21 cellular contexts compared by ENCODE assay signal in genomic region chr2:14702258-14702657, GRCh38.
DNase-seq lines count a peak whose midpoint lies in the region; ATAC-seq, FAIRE-seq and TF ChIP-seq lines count a peak whose summit lies in the region.
"Had no signal": no experiment of that assay in that cellular context is flagged by ENCODE, and none has a peak within 500 bp of the region (broad histone marks: within the 10 kb centered on the region; RNA-seq: fewer than 3 reads in every experiment).

No MANE protein-coding gene starts in this region.

- H3K27ac ChIP-seq in K562 (ENCODE audit: extremely low read depth, low read depth, low read length) = no peak overlapping the region
- H3K27ac ChIP-seq in CD8-positive, alpha-beta memory T cell (ENCODE audit: low read depth, low read length) = no peak overlapping the region
- H3K27ac ChIP-seq: C4-2B had no signal

- TF ChIP-seq CTCF in K562 (IDR thresholded peaks at IDR 0.05 in 2 of 3, conservative IDR thresholded peaks at IDR 0.05 in 1 of 3; ENCODE audit: insufficient read depth in 2 of 3, low read depth in 1 of 3, low read length in 3 of 3) (no peak), fibroblast of mammary gland (conservative IDR thresholded peaks at IDR 0.05; ENCODE audit: control insufficient read depth, insufficient read depth, low read depth, low read length) (no peak)

- in situ Hi-C loops in K562 (cut with MboI) = no loop called here

- no peaks in the 10 kb centered on the region for H3K79me2 ChIP-seq in K562 (ENCODE audit: control insufficient read depth, insufficient read depth, low read length)

- CTCF ChIA-PET in K562 (lab: Yijun Ruan, JAX; ENCODE audit: low intra/inter-chr PET ratio) = no interaction called here
- CTCF ChIA-PET in CD8-positive, alpha-beta memory T cell (lab: Charles Lee) = no interaction called here

- TF ChIP-seq RAD21 in K562 (CRISPR knock-in tag; conservative IDR thresholded peaks at IDR 0.05 in 1 of 2, IDR thresholded peaks at IDR 0.05 in 1 of 2) = no peak

- FAIRE-seq in K562 (lab: Jason Lieb, UNC) = no peak
- FAIRE-seq: H54 had no signal

- H3K9me1 ChIP-seq in K562 (ENCODE audit: control insufficient read depth, insufficient read depth, low read length) = no peaks in the 10 kb centered on the region

- BruUV-seq in K562 (replicated peaks; lab: Mats Ljungman, UMichigan) = no TSS peak

- no peaks in the 10 kb centered on the region for H3K4me1 Mint-ChIP-seq in CD8-positive, alpha-beta memory T cell
- H3K4me1 Mint-ChIP-seq: B cell had no signal

- intact Hi-C loops in K562 (cut with micrococcal nuclease) = no loop called here

- H3K4me3 ChIP-seq in MG63 = no peak overlapping the region
- H3K4me3 ChIP-seq in K562 = no peak overlapping the region
- no peak overlapping the region for H3K4me3 ChIP-seq in fibroblast of mammary gland (ENCODE audit: control insufficient read depth, low read depth, low read length)
- H3K4me3 ChIP-seq in CD8-positive, alpha-beta memory T cell (ENCODE audit: low read length) = no peak overlapping the region

- no peaks in the 10 kb centered on the region for H3K4me1 ChIP-seq in K562 (replicated peaks in 1 of 2; ENCODE audit: control insufficient read depth in 2 of 2, insufficient read depth in 2 of 2, low read length in 2 of 2)
- no peaks in the 10 kb centered on the region for H3K4me1 ChIP-seq in CD8-positive, alpha-beta memory T cell (ENCODE audit: insufficient read depth, low read length)

- no peak overlapping the region for H3K4me2 ChIP-seq in K562 (ENCODE audit: insufficient read depth, low read length)

- H3K9me3 ChIP-seq in MG63 (no peaks in the 10 kb centered on the region), K562 (replicated peaks; ENCODE audit: control insufficient read depth, insufficient read depth, low read depth, low read length) (no peaks in the 10 kb centered on the region; the same call in 1 of the 2 replicates)
- no peaks in the 10 kb centered on the region for H3K9me3 ChIP-seq in CD8-positive, alpha-beta memory T cell (ENCODE audit: low read length)

- H3K9me3 Mint-ChIP-seq in CD8-positive, alpha-beta memory T cell = peaks cover 0 to 8% (median 3%) of the 10 kb centered on the region in 5 donors

- ATAC-seq in K562 (no peak), GM21526 (IDR thresholded peaks at IDR 0.05; ENCODE audit: low FRiP score, unreplicated experiment) (no peak), GM21447 (IDR thresholded peaks at IDR 0.05; ENCODE audit: unreplicated experiment) (no peak)

- H3K27me3 Mint-ChIP-seq in CD8-positive, alpha-beta memory T cell = no peaks in the 10 kb centered on the region
- H3K27me3 Mint-ChIP-seq: B cell had no signal

- POLR2A ChIA-PET in K562 (lab: Yijun Ruan, JAX) = no interaction called here
- POLR2A ChIA-PET in CD8-positive, alpha-beta memory T cell (lab: Charles Lee) = no interaction called here

- H3K4me3 Mint-ChIP-seq in CD8-positive, alpha-beta memory T cell = no peak overlapping the region
- H3K4me3 Mint-ChIP-seq: B cell had no signal

- no peak for TF ChIP-seq POLR2A in K562 (conservative IDR thresholded peaks at IDR 0.05)

- H4K20me1 ChIP-seq in K562 (replicated peaks; ENCODE audit: control insufficient read depth, insufficient read depth, low read length) = no peaks in the 10 kb centered on the region

- peak; percentile 45 for DNase-seq in MG63
- DNase-seq in K562 (ENCODE audit: extremely low read depth in 1 of 4, low spot score in 3 of 4) = no peak
- DNase-seq in fibroblast of mammary gland (ENCODE audit: low read depth) = peak; percentile 84
- DNase-seq in NCI-H1417 (lab: John Stamatoyannopoulos, UW) = no peak
- DNase-seq in CD8-positive, alpha-beta memory T cell = no peak
- DNase-seq: Calu3, DMS153, DND-41, Kasumi-1, NCI-H1694, NCI-H2029 treated with DMSO at 0.1 percent for 48 hours, NCI-H446 treated with DMSO at 0.1 percent for 48 hours, NCI-H526, RPMI8226, SHP77, T-helper 1 cell had no signal

- no peak overlapping the region for H3K27ac Mint-ChIP-seq in CD8-positive, alpha-beta memory T cell
- H3K27ac Mint-ChIP-seq: B cell had no signal

- no peak overlapping the region for H2AFZ ChIP-seq in K562 (ENCODE audit: low read depth, low read length)

- WGBS in K562 (ENCODE audit: insufficient coverage, low coverage, missing lambda C conversion rate) = 5% methylated on average over 3 of the region's 3 CpGs

- no peak for TF ChIP-seq EP300 in K562 (IDR thresholded peaks at IDR 0.05; ENCODE audit: low read length)

- H3K36me3 Mint-ChIP-seq in CD8-positive, alpha-beta memory T cell = no peaks in the 10 kb centered on the region

- H3K9ac ChIP-seq in K562 (ENCODE audit: insufficient read depth in 1 of 2, low read depth in 2 of 2, low read length in 2 of 2) = no peak overlapping the region

- H3K36me3 ChIP-seq in MG63 (no peaks in the 10 kb centered on the region), K562 (ENCODE audit: control insufficient read depth, insufficient read depth, low read length) (no peaks in the 10 kb centered on the region)
- H3K36me3 ChIP-seq in CD8-positive, alpha-beta memory T cell (ENCODE audit: insufficient read depth, low read length) = no peaks in the 10 kb centered on the region

- H3K27me3 ChIP-seq in MG63 = no peaks in the 10 kb centered on the region
- no peaks in the 10 kb centered on the region for H3K27me3 ChIP-seq in K562 (ENCODE audit: control insufficient read depth in 2 of 2, insufficient read depth in 2 of 2, low read length in 2 of 2)
- no peaks in the 10 kb centered on the region for H3K27me3 ChIP-seq in CD8-positive, alpha-beta memory T cell (ENCODE audit: insufficient read depth, low read length, poor library complexity, severe bottlenecking)

TF ChIP-seq in K562, 482 proteins besides CTCF, POLR2A, EP300 and RAD21:
- 0 out of 2 replicates have a peak, but pooled peaks have one; percentile 7 for TF ChIP-seq EGR1 (conservative IDR thresholded peaks at IDR 0.05)
- no peak for TF ChIP-seq ARID4B (CRISPR knock-in tag; IDR thresholded peaks at IDR 0.05)
TF ChIP-seq in K562: peak in this region for 1.

Comparison
In these comparisons a context has a peak if more than half of its experiments do, and no peak if none do; other contexts are left out.
1. DNase-seq: peak in MG63 (single experiment) and fibroblast of mammary gland (single experiment); none in K562 (0 of 4), NCI-H1417 (0 of 3) and CD8-positive, alpha-beta memory T cell (0 of 5).